ENCODE assay signal across 23 cellular contexts in the genomic region with DNA sequence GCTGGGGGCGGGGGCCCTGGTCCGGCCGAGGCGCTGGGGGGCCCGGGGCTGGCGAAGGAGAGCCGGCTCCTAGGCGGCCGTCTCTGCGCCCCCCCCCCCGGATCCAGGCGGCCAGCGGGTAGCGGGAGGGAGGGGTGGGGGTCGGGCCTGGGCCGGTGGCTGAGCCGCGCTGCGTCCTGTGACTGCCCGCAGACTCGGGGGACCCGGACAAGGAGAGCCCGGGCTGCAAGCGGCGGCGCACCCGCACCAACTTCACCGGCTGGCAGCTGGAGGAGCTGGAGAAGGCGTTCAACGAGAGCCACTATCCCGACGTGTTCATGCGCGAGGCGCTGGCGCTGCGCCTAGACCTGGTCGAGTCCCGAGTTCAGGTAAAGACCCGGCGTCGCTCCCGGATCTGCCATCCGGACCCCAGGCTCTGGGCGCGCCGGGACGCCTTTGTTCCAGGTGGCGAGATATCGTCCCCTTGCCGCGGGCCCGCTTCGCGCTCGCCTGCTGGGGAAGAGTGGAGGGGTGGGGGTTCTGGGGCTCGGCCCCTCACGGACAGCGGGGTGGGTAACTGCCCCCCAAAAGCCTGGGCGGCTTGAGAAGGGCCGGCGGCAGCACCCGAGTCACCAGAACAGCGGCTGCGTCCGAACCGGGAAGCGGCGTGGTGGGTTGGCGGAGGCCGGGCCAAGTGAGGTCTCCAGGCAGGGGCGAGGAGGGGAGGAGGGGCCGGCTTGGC. TPM values are rescaled to one million over a fixed set of nuclear protein-coding genes. Genes with fewer than 3 reads are reported as not detected.
DNase-seq lines count a peak whose midpoint lies in the region; ATAC-seq, FAIRE-seq and TF ChIP-seq lines count a peak whose summit lies in the region.
"Had no signal": no experiment of that assay in that cellular context is flagged by ENCODE, and none has a peak within 500 bp of the region (broad histone marks: within the 10 kb centered on the region; RNA-seq: fewer than 3 reads in every experiment).

No MANE protein-coding gene starts in this region.

- FAIRE-seq in kidney (lab: Jason Lieb, UNC) = no peak

- H3K4me3 ChIP-seq in cardiac muscle cell (peak overlapping the region; percentile 2), Panc1 (ENCODE audit: low read depth in 2 of 2, low read length in 2 of 2) (no peak overlapping the region), kidney (ENCODE audit: low read length in 2 of 2) (no peak overlapping the region), aorta (ENCODE audit: low read length in 2 of 2) (no peak overlapping the region)
- H3K4me3 ChIP-seq: PC-9, right atrium auricular region had no signal

- H3K27me3 ChIP-seq in cardiac muscle cell (peaks cover 100% of the 10 kb centered on the region), Panc1 (ENCODE audit: control insufficient read depth, insufficient read depth, low read length) (peaks cover 29% of the 10 kb centered on the region), aorta (ENCODE audit: control insufficient read depth in 1 of 2, insufficient read depth in 2 of 2, low read length in 1 of 2) (peaks cover 0 to 3% of the 10 kb centered on the region in 2 donors)

- no peak for ATAC-seq in Right ventricle myocardium superior (ENCODE audit: poor library complexity)
- ATAC-seq in Panc1 = peak; percentile 37
- no peak for ATAC-seq in aorta (ENCODE audit: low FRiP score)
- no peak for ATAC-seq in stimulated activated naive CD8-positive, alpha-beta T cell treated with anti-CD3 and anti-CD28 coated beads, Interleukin-15, Interleukin-2, amounts not matched to agents 100 U/mL and 50 U/mL, for 24 hours
- ATAC-seq in GM18868 (IDR thresholded peaks at IDR 0.05; ENCODE audit: unreplicated experiment) = no peak
- ATAC-seq: left cardiac atrium had no signal

- WGBS in aorta, 2 donors = 2 to 3% methylated on average over 43 to 73 of the region's 73 CpGs

- in situ Hi-C loops in Panc1 (cut with HindIII; ENCODE audit: low pct_unique_long_range_greater_than_20kb, low sequenced_read_pairs) = no loop called here

- H3K4me1 ChIP-seq in cardiac muscle cell (ENCODE audit: low read depth) (no peaks in the 10 kb centered on the region), Panc1 (ENCODE audit: control insufficient read depth, insufficient read depth, low read length) (peaks cover 10% of the 10 kb centered on the region), kidney (ENCODE audit: control insufficient read depth in 1 of 2, insufficient read depth in 1 of 2, low read depth in 1 of 2, low read length in 2 of 2) (no peaks in the 10 kb centered on the region), aorta (ENCODE audit: control insufficient read depth in 1 of 2, insufficient read depth in 2 of 2, low read length in 2 of 2) (no peaks in the 10 kb centered on the region)

- no peak overlapping the region for H3K9ac ChIP-seq in kidney (ENCODE audit: low read length in 2 of 2)

- H3K9me3 ChIP-seq in cardiac muscle cell (ENCODE audit: low read depth) = no peaks in the 10 kb centered on the region
- no peaks in the 10 kb centered on the region for H3K9me3 ChIP-seq in Panc1 (ENCODE audit: control insufficient read depth, insufficient read depth, low read depth, low read length)
- H3K9me3 ChIP-seq in kidney (ENCODE audit: control insufficient read depth in 1 of 2, low read length in 2 of 2) = no peaks in the 10 kb centered on the region
- no peaks in the 10 kb centered on the region for H3K9me3 ChIP-seq in aorta (ENCODE audit: control insufficient read depth, low read length)
- H3K9me3 ChIP-seq: right atrium auricular region had no signal

- no peaks in the 10 kb centered on the region for H3K36me3 ChIP-seq in cardiac muscle cell
- no peaks in the 10 kb centered on the region; the same call in 1 of the 2 replicates for H3K36me3 ChIP-seq in Panc1 (ENCODE audit: control insufficient read depth, insufficient read depth, low read length)
- no peaks in the 10 kb centered on the region for H3K36me3 ChIP-seq in kidney (ENCODE audit: control insufficient read depth in 1 of 2, insufficient read depth in 2 of 2, low read length in 2 of 2)
- no peaks in the 10 kb centered on the region for H3K36me3 ChIP-seq in aorta (ENCODE audit: control insufficient read depth in 1 of 2, insufficient read depth in 2 of 2, low read length in 1 of 2)
- H3K36me3 ChIP-seq: right atrium auricular region had no signal

- POLR2A ChIA-PET in Panc1 (lab: Charles Lee) = no interaction called here

- no TSS peak for BruUV-seq in Panc1 (replicated peaks; lab: Mats Ljungman, UMichigan)

- TF ChIP-seq CTCF in cardiac muscle cell (IDR thresholded peaks at IDR 0.05; ENCODE audit: low read depth, low read length) (no peak), Panc1 (IDR thresholded peaks at IDR 0.05) (no peak), kidney (IDR thresholded peaks at IDR 0.05; ENCODE audit: borderline replicate concordance, extremely low read depth, insufficient read depth) (no peak)

- DNase-seq in cardiac muscle cell (ENCODE audit: low read depth in 1 of 2, low spot score in 1 of 2) = no peak
- no peak for DNase-seq in Right ventricle myocardium superior
- DNase-seq in Panc1 (ENCODE audit: low read depth, low spot score) = no peak
- DNase-seq in kidney = peak; percentile 75
- DNase-seq in aorta = peak; percentile 47 to 71
- DNase-seq in stimulated activated naive CD8-positive, alpha-beta T cell treated with anti-CD3 and anti-CD28 coated beads, Interleukin-15, Interleukin-2, amounts not matched to agents 100 U/mL and 50 U/mL, for 24 hours = no peak
- no peak for DNase-seq in HT-29 (ENCODE audit: low spot score)
- DNase-seq: activated CD4-positive, alpha-beta T cell treated with anti-CD3 and anti-CD28 coated beads, Interleukin-2, amount 50 U/mL, for 1 hour; activated naive CD4-positive, alpha-beta T cell treated with anti-CD3 and anti-CD28 coated beads for 36 hours; EL; foreskin melanocyte; KBM-7; left cardiac atrium; midbrain; NCI-H1048; NCI-H2081 treated with DMSO at 0.1 percent for 48 hours; occipital lobe; PC-9 had no signal

- no peak overlapping the region for H3K27ac ChIP-seq in cardiac muscle cell
- no peak overlapping the region for H3K27ac ChIP-seq in Panc1 (ENCODE audit: low read length)
- no peak overlapping the region for H3K27ac ChIP-seq in kidney (ENCODE audit: low read depth in 2 of 2, low read length in 2 of 2)
- H3K27ac ChIP-seq in aorta (ENCODE audit: low read depth in 1 of 2, low read length in 2 of 2) = no peak overlapping the region
- H3K27ac ChIP-seq: epithelial cell of prostate, HL-60, PC-9, right atrium auricular region had no signal

- intact Hi-C loops in Right ventricle myocardium superior (cut with DNase I) = no loop called here
- intact Hi-C loops in Panc1 (cut with micrococcal nuclease; ENCODE audit: unreplicated experiment) = no loop called here
- intact Hi-C loops in kidney (cut with DNase I) = no loop called here
- intact Hi-C loops in aorta (cut with DNase I) = no loop called here

- CTCF ChIA-PET in Panc1 (lab: Charles Lee) = interaction anchor here (0.5 to 0.7 kb wide), 2 partner anchors 14 to 969 kb away, joined by 3 to 6 read pairs; no protein-coding TSS in a partner anchor

RNA-seq across cellular contexts. Expression of gene UNCX, which starts 0.8 kb away (rescaled TPM):
- total RNA-seq in cardiac muscle cell (6.4 and 11.8 TPM in 2 replicates), Right ventricle myocardium superior (not detected), Panc1 (2021; ENCODE audit: unreplicated experiment) (not detected), kidney (2.0 TPM), aorta (not detected)
- polyA plus RNA-seq in cardiac muscle cell (6.7 and 14.6 TPM in 2 replicates), kidney (ENCODE audit: insufficient read depth, low read depth, low replicate concordance) (1.4 TPM), aorta (not detected)
- polyA plus RNA-seq in Panc1 (2012; ENCODE audit: insufficient read length) = not detected
- total RNA-seq in HT-29 (2014; rRNA removed; shearing (Covaris generic)) = not detected in 2 replicates
- total RNA-seq: activated naive CD4-positive, alpha-beta T cell treated with anti-CD3 and anti-CD28 coated beads for 36 hours; left cardiac atrium; occipital lobe; PC-9; right atrium auricular region; ureter had no signal

Comparison
In these comparisons a context has a peak if more than half of its experiments do, and no peak if none do; other contexts are left out.
1. DNase-seq: peak in kidney (single experiment) and aorta (2 of 2); none in cardiac muscle cell (0 of 2), Right ventricle myocardium superior (single experiment), Panc1 (single experiment), stimulated activated naive CD8-positive, alpha-beta T cell treated with anti-CD3 and anti-CD28 coated beads, Interleukin-15, Interleukin-2, amounts not matched to agents 100 U/mL and 50 U/mL, for 24 hours (single experiment) and HT-29 (single experiment).